In the genomic region with DNA sequence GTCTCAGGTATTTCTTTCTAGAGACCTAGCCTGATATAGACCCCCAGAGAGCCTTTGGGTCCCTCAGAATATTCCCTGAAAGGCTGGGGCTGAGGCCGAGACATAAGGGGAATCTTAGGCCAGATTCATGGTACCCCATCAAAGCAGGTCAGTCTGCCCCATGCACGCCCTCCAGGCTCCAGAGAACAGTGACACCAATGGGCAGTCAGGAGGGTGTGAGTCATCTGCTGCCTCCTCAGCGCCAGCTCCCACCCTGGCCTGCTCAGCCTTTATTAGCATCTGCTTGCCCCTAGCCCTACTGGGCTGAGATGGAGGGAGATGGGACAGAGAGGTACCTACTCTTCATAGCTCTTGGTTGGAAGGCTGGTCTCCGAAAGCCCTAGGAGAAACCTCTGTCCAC, we compare ENCODE assay signal across 1 cellular context.
TF ChIP-seq lines count a peak whose summit lies in the region.

No MANE protein-coding gene starts in this region.

TF ChIP-seq in IMR-90, 13 proteins besides CTCF, POLR2A, EP300 and RAD21:
- TF ChIP-seq CHD1 (IDR thresholded peaks at IDR 0.05; ENCODE audit: low read depth, low read length) (no peak), SMC3 (IDR thresholded peaks at IDR 0.05; ENCODE audit: low read depth, low read length) (no peak), MAZ (IDR thresholded peaks at IDR 0.05; ENCODE audit: borderline replicate concordance, low read depth, low read length) (no peak), MAFK (IDR thresholded peaks at IDR 0.05; ENCODE audit: low read depth, low read length) (no peak), RFX5 (IDR thresholded peaks at IDR 0.05; ENCODE audit: low read depth, low read length) (no peak), FOS (IDR thresholded peaks at IDR 0.05; ENCODE audit: low read depth, low read length) (no peak), CEBPB (IDR thresholded peaks at IDR 0.05; ENCODE audit: low read depth, low read length) (no peak), MXI1 (IDR thresholded peaks at IDR 0.05; ENCODE audit: borderline replicate concordance, low read depth, low read length) (no peak), RCOR1 (IDR thresholded peaks at IDR 0.05; ENCODE audit: insufficient replicate concordance, low read length) (no peak), BHLHE40 (IDR thresholded peaks at IDR 0.05; ENCODE audit: low read depth, low read length) (no peak)
- TF ChIP-seq, protein P1, sequence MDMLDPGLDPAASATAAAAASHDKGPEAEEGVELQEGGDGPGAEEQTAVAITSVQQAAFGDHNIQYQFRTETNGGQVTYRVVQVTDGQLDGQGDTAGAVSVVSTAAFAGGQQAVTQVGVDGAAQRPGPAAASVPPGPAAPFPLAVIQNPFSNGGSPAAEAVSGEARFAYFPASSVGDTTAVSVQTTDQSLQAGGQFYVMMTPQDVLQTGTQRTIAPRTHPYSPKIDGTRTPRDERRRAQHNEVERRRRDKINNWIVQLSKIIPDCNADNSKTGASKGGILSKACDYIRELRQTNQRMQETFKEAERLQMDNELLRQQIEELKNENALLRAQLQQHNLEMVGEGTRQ (IDR thresholded peaks at IDR 0.05; ENCODE audit: low read depth, low read length): no peak
- TF ChIP-seq, protein P2, sequence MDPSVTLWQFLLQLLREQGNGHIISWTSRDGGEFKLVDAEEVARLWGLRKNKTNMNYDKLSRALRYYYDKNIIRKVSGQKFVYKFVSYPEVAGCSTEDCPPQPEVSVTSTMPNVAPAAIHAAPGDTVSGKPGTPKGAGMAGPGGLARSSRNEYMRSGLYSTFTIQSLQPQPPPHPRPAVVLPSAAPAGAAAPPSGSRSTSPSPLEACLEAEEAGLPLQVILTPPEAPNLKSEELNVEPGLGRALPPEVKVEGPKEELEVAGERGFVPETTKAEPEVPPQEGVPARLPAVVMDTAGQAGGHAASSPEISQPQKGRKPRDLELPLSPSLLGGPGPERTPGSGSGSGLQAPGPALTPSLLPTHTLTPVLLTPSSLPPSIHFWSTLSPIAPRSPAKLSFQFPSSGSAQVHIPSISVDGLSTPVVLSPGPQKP (IDR thresholded peaks at IDR 0.05; ENCODE audit: borderline replicate concordance, low read depth, low read length): no peak
